8 cellular contexts compared by ENCODE assay signal in genomic region chr12:12714276-12715001, GRCh38. TPM values are rescaled to one million over a fixed set of nuclear protein-coding genes. Genes with fewer than 3 reads are reported as not detected.
A peak's percentile ranks its signal among the peaks of the same experiment; 100 is the strongest.
DNase-seq lines count a peak whose midpoint lies in the region; ATAC-seq, FAIRE-seq and TF ChIP-seq lines count a peak whose summit lies in the region.

No MANE protein-coding gene starts in this region.

- ATAC-seq in HG03103 (IDR thresholded peaks at IDR 0.05; ENCODE audit: low read depth, unreplicated experiment) (peak; percentile 29), Panc1 (no peak), GM18502 (IDR thresholded peaks at IDR 0.05; ENCODE audit: poor library complexity, unreplicated experiment) (no peak)
- peak; percentile 42 for ATAC-seq in stimulated activated effector memory CD8-positive, alpha-beta T cell treated with anti-CD3 and anti-CD28 coated beads, Interleukin-12 subunit alpha, Interleukin-12 subunit beta, amount 100 ng/mL, for 72 hours

- peaks cover 23% of the 10 kb centered on the region for H3K79me2 ChIP-seq in astrocyte (ENCODE audit: insufficient read depth, low read length)

- TF ChIP-seq CTCF in Panc1 (IDR thresholded peaks at IDR 0.05) (peak; percentile 65), astrocyte (IDR thresholded peaks at IDR 0.05; ENCODE audit: insufficient read depth, low read depth, low read length) (peak; percentile 23)

- peaks cover 18% of the 10 kb centered on the region for H4K20me1 ChIP-seq in astrocyte (ENCODE audit: insufficient read depth, low read length)

- no peak for FAIRE-seq in astrocyte (lab: Jason Lieb, UNC)
- FAIRE-seq in islet of Langerhans (lab: Jason Lieb, UNC): peak; percentile 45

- H3K36me3 Mint-ChIP-seq in astrocyte (ENCODE audit: low read depth, unreplicated experiment): peaks cover 5% of the 10 kb centered on the region
- H3K36me3 Mint-ChIP-seq in stimulated activated effector memory CD8-positive, alpha-beta T cell treated with anti-CD3 and anti-CD28 coated beads, Interleukin-12 subunit alpha, Interleukin-12 subunit beta, amount 100 ng/mL, for 72 hours: peaks cover 47% of the 10 kb centered on the region

- H3K4me3 Mint-ChIP-seq in astrocyte (ENCODE audit: unreplicated experiment): peak overlapping the region; percentile 50
- peak overlapping the region; percentile 79 for H3K4me3 Mint-ChIP-seq in stimulated activated effector memory CD8-positive, alpha-beta T cell treated with anti-CD3 and anti-CD28 coated beads, Interleukin-12 subunit alpha, Interleukin-12 subunit beta, amount 100 ng/mL, for 72 hours

- peaks cover 18% of the 10 kb centered on the region for H3K4me1 ChIP-seq in Panc1 (ENCODE audit: control insufficient read depth, insufficient read depth, low read length)
- H3K4me1 ChIP-seq in astrocyte (ENCODE audit: insufficient read depth, low read length): peaks cover 21% of the 10 kb centered on the region

- H3K9ac ChIP-seq in astrocyte (ENCODE audit: low read length): peak overlapping the region; percentile 63

- no TSS peak for BruUV-seq in Panc1 (replicated peaks; lab: Mats Ljungman, UMichigan)

- peak overlapping the region; percentile 89 for H3K4me2 ChIP-seq in astrocyte (ENCODE audit: low read length)

- H3K9me3 ChIP-seq in Panc1 (ENCODE audit: control insufficient read depth, insufficient read depth, low read depth, low read length) (no peaks in the 10 kb centered on the region), astrocyte (ENCODE audit: insufficient read depth, low read depth, low read length) (no peaks in the 10 kb centered on the region)

- peaks cover 10% of the 10 kb centered on the region for H3K27me3 Mint-ChIP-seq in astrocyte (ENCODE audit: low read depth, unreplicated experiment)

- peak overlapping the region; percentile 99 for H3K27ac ChIP-seq in Panc1 (ENCODE audit: low read length)
- no peak overlapping the region for H3K27ac ChIP-seq in astrocyte (ENCODE audit: low read depth, low read length)

- H3K9me3 Mint-ChIP-seq in astrocyte (ENCODE audit: unreplicated experiment): no peaks in the 10 kb centered on the region
- H3K9me3 Mint-ChIP-seq in stimulated activated effector memory CD8-positive, alpha-beta T cell treated with anti-CD3 and anti-CD28 coated beads, Interleukin-12 subunit alpha, Interleukin-12 subunit beta, amount 100 ng/mL, for 72 hours: no peaks in the 10 kb centered on the region

- H3K4me1 Mint-ChIP-seq in astrocyte (ENCODE audit: low read depth, unreplicated experiment): peaks cover 21% of the 10 kb centered on the region
- peaks cover 54% of the 10 kb centered on the region for H3K4me1 Mint-ChIP-seq in stimulated activated effector memory CD8-positive, alpha-beta T cell treated with anti-CD3 and anti-CD28 coated beads, Interleukin-12 subunit alpha, Interleukin-12 subunit beta, amount 100 ng/mL, for 72 hours

- H3K4me3 ChIP-seq in Panc1 (ENCODE audit: low read depth in 2 of 2, low read length in 2 of 2) (peak overlapping the region; percentile 34 to 72), astrocyte (ENCODE audit: insufficient read depth, low read depth, low read length) (peak overlapping the region; percentile 51)

- H3K27ac Mint-ChIP-seq in astrocyte (ENCODE audit: unreplicated experiment): peak overlapping the region; percentile 30
- peak overlapping the region; percentile 100 for H3K27ac Mint-ChIP-seq in stimulated activated effector memory CD8-positive, alpha-beta T cell treated with anti-CD3 and anti-CD28 coated beads, Interleukin-12 subunit alpha, Interleukin-12 subunit beta, amount 100 ng/mL, for 72 hours

- CTCF ChIA-PET in Panc1 (lab: Charles Lee): interaction anchor here (2.6 kb wide), 1 partner anchor 22 kb away, joined by 12 read pairs; no protein-coding TSS in a partner anchor

- no peaks in the 10 kb centered on the region; the same call in 1 of the 2 replicates for H3K36me3 ChIP-seq in Panc1 (ENCODE audit: control insufficient read depth, insufficient read depth, low read length)
- no peaks in the 10 kb centered on the region for H3K36me3 ChIP-seq in astrocyte (ENCODE audit: insufficient read depth, low read length)

- peak; percentile 27 for TF ChIP-seq POLR2A in GM10847 (IDR thresholded peaks at IDR 0.05; ENCODE audit: extremely low read depth, insufficient read length)

- H2AFZ ChIP-seq in astrocyte (ENCODE audit: low read depth, low read length): peak overlapping the region; percentile 76

- in situ Hi-C loops in Panc1 (cut with HindIII; ENCODE audit: low pct_unique_long_range_greater_than_20kb, low sequenced_read_pairs): no loop called here

- intact Hi-C loops in Panc1 (cut with micrococcal nuclease; ENCODE audit: unreplicated experiment): no loop called here

- H3K27me3 ChIP-seq in Panc1 (ENCODE audit: control insufficient read depth, insufficient read depth, low read length): no peaks in the 10 kb centered on the region
- H3K27me3 ChIP-seq in astrocyte (ENCODE audit: insufficient read depth, low read length): no peaks in the 10 kb centered on the region

- POLR2A ChIA-PET in Panc1 (lab: Charles Lee): interaction anchor here (0.7 to 1.0 kb wide), 2 partner anchors 102 to 358 kb away, joined by 3 read pairs; partner anchors contain the start of gene BORCS5

- DNase-seq in Panc1 (ENCODE audit: low read depth, low spot score): no peak
- peak; percentile 31 for DNase-seq in astrocyte (ENCODE audit: low read depth)
- DNase-seq in stimulated activated effector memory CD8-positive, alpha-beta T cell treated with anti-CD3 and anti-CD28 coated beads, Interleukin-12 subunit alpha, Interleukin-12 subunit beta, amount 100 ng/mL, for 72 hours (ENCODE audit: low spot score in 2 of 2): peak in 1 of 2 donors; percentile 71
- DNase-seq in GM03348 (ENCODE audit: low spot score): no peak

RNA-seq across cellular contexts. Expression of gene CDKN1B, which starts 2.7 kb away (rescaled TPM):
- total RNA-seq in Panc1 (2021; ENCODE audit: unreplicated experiment) (25.9 TPM), astrocyte (13.4 and 16.7 TPM in 2 replicates)
- polyA plus RNA-seq in Panc1 (2012; ENCODE audit: insufficient read length): 34.2 TPM

RNA-seq across cellular contexts. Expression of gene GPR19, which starts 18.5 kb away (rescaled TPM):
- 0.82 TPM for total RNA-seq in Panc1 (2021; ENCODE audit: unreplicated experiment)
- 0.61 TPM for polyA plus RNA-seq in Panc1 (2012; ENCODE audit: insufficient read length)
- total RNA-seq in astrocyte: 2.8 and 4.3 TPM in 2 replicates

Comparison
In these comparisons a context has a peak if more than half of its experiments do, and no peak if none do; other contexts are left out.
1. ATAC-seq: peak in HG03103 (single experiment) and stimulated activated effector memory CD8-positive, alpha-beta T cell treated with anti-CD3 and anti-CD28 coated beads, Interleukin-12 subunit alpha, Interleukin-12 subunit beta, amount 100 ng/mL, for 72 hours (single experiment); none in Panc1 (single experiment) and GM18502 (single experiment).